In the genomic region with DNA sequence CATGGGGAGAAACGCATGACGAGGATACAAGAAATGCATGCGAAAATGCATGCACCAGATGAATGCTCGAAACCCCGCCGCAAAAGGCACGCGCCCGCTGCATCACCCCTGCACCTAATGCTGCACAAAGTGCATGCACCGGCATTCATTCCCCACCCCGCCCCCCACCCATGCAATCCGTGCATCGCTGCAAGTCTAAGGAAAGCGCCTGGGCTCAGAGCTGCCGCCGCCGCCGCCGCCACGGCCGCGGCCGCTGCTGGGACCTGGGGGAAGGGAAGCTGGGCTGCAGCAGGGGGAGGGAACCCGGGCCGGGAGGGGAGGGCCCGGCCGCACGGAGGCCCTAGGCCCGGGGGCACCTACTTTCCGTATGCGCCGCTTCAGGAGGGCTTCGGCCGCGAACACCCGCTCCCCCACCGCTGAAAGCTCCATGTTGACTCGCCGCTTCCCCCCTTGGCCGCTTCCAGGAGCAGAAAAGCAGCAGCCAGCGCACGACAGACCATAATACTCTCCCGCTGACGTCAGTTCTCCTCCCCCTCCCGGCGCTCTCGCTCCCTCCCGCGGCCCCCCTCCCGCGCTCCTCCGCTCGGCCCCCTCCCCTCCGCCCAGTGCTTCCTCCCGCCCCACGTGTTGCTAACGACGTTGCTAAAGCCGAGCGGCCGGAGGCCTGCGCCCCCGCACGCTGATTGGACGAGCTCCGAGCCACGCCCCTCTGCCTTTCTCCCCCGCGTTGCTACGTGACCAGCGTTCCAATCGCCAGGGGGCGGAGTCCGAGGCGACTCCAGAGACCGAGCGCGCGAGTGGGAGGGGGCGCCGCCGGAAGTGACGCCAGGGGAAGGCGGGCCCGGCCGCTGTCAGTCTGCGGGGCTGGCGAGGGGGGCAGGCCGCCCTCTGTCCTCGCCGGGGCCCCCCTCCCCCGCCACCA, we compare ENCODE assay signal across 1 cellular context.
A peak's percentile ranks its signal among the peaks of the same experiment; 100 is the strongest.
TF ChIP-seq lines count a peak whose summit lies in the region.

A gene (minus strand): TSS at position 508 of the 922 bp plus-strand sequence. CDS start 79 bp downstream, at position 429.

TF ChIP-seq in HEK293, 187 proteins besides CTCF, POLR2A, EP300 and RAD21 (continued from another document and continues in another):
- TF ChIP-seq ZNF132 (tag by site-specific recombination; IDR thresholded peaks at IDR 0.05; ENCODE audit: borderline replicate concordance) (no peak), ZNF394 (tag by site-specific recombination; IDR thresholded peaks at IDR 0.05; ENCODE audit: borderline replicate concordance) (peak; percentile 47; the same call in 1 of the 2 replicates), ZBTB48 (tag by site-specific recombination; IDR thresholded peaks at IDR 0.05) (no peak), ZNF785 (tag by site-specific recombination; IDR thresholded peaks at IDR 0.05) (0 out of 2 replicates have a peak, but pooled peaks have one; percentile 62), ZNF830 (tag by site-specific recombination; IDR thresholded peaks at IDR 0.05; ENCODE audit: low read depth) (no peak), GLIS1 (tag by site-specific recombination; IDR thresholded peaks at IDR 0.05) (peak; percentile 98), ZNF521 (tag by site-specific recombination; IDR thresholded peaks at IDR 0.05) (no peak), ZNF501 (tag by site-specific recombination; IDR thresholded peaks at IDR 0.05) (peak; percentile 57; the same call in 1 of the 2 replicates), ZBTB8A (tag by site-specific recombination; IDR thresholded peaks at IDR 0.05) (0 out of 2 replicates have a peak, but pooled peaks have one; percentile 36), ZNF175 (tag by site-specific recombination; IDR thresholded peaks at IDR 0.05) (no peak), ZNF510 (tag by site-specific recombination; IDR thresholded peaks at IDR 0.05; ENCODE audit: insufficient replicate concordance) (no peak), ZNF214 (tag by site-specific recombination; IDR thresholded peaks at IDR 0.05; ENCODE audit: borderline replicate concordance) (no peak), KLF10 (tag by site-specific recombination; IDR thresholded peaks at IDR 0.05) (peak; percentile 96), ZNF211 (tag by site-specific recombination; IDR thresholded peaks at IDR 0.05; ENCODE audit: low read depth) (no peak), ZNF555 (tag by site-specific recombination; conservative IDR thresholded peaks at IDR 0.05) (no peak), ZNF423 (tag by site-specific recombination; IDR thresholded peaks at IDR 0.05) (peak; percentile 48; the same call in 1 of the 2 replicates), GLI4 (tag by site-specific recombination; IDR thresholded peaks at IDR 0.05) (no peak), OVOL3 (tag by site-specific recombination; IDR thresholded peaks at IDR 0.05) (no peak), SETDB1 (IDR thresholded peaks at IDR 0.05; ENCODE audit: insufficient read length, low read length) (no peak), ZNF561 (tag by site-specific recombination; IDR thresholded peaks at IDR 0.05; ENCODE audit: borderline replicate concordance) (peak; percentile 71; the same call in 1 of the 2 replicates), ZNF677 (tag by site-specific recombination; IDR thresholded peaks at IDR 0.05) (no peak), WT1 (tag by site-specific recombination; IDR thresholded peaks at IDR 0.05) (peak; percentile 36; the same call in 1 of the 2 replicates), ZBTB1 (tag by site-specific recombination; IDR thresholded peaks at IDR 0.05) (no peak; the same call in 1 of the 2 replicates), ZNF341 (tag by site-specific recombination; IDR thresholded peaks at IDR 0.05; ENCODE audit: low read depth) (peak; percentile 93), KLF8 (tag by site-specific recombination; IDR thresholded peaks at IDR 0.05) (peak; percentile 92), ZNF76 (tag by site-specific recombination; IDR thresholded peaks at IDR 0.05; ENCODE audit: borderline replicate concordance, low read depth) (peak; percentile 49; the same call in 1 of the 2 replicates), SP7 (tag by site-specific recombination; IDR thresholded peaks at IDR 0.05) (peak; percentile 67), ZNF2 (tag by site-specific recombination; IDR thresholded peaks at IDR 0.05) (no peak; the same call in 1 of the 2 replicates), ZNF404 (tag by site-specific recombination; IDR thresholded peaks at IDR 0.05) (no peak), HOXC10 (CRISPR knock-in tag; IDR thresholded peaks at IDR 0.05) (no peak), GLI2 (tag by site-specific recombination; IDR thresholded peaks at IDR 0.05; ENCODE audit: borderline replicate concordance, low read depth) (no peak), GFI1B (tag by site-specific recombination; IDR thresholded peaks at IDR 0.05) (no peak), ZNF366 (tag by site-specific recombination; conservative IDR thresholded peaks at IDR 0.05) (peak; percentile 66), ZFP37 (tag by site-specific recombination; IDR thresholded peaks at IDR 0.05) (no peak), ZNF121 (tag by site-specific recombination; IDR thresholded peaks at IDR 0.05) (no peak), ZNF837 (tag by site-specific recombination; IDR thresholded peaks at IDR 0.05) (no peak), HOXD13 (CRISPR knock-in tag; IDR thresholded peaks at IDR 0.05; ENCODE audit: borderline replicate concordance) (no peak), ZNF324 (tag by site-specific recombination; IDR thresholded peaks at IDR 0.05) (peak; percentile 63), ZNF302 (tag by site-specific recombination; IDR thresholded peaks at IDR 0.05; ENCODE audit: low read depth) (no peak), ZNF596 (tag by site-specific recombination; IDR thresholded peaks at IDR 0.05) (no peak), ZNF184 (tag by site-specific recombination; IDR thresholded peaks at IDR 0.05) (no peak), ZNF157 (tag by site-specific recombination; IDR thresholded peaks at IDR 0.05) (no peak), ZNF48 (tag by site-specific recombination; IDR thresholded peaks at IDR 0.05) (no peak), ZNF155 (tag by site-specific recombination; IDR thresholded peaks at IDR 0.05) (no peak)
- TF ChIP-seq, protein P1, sequence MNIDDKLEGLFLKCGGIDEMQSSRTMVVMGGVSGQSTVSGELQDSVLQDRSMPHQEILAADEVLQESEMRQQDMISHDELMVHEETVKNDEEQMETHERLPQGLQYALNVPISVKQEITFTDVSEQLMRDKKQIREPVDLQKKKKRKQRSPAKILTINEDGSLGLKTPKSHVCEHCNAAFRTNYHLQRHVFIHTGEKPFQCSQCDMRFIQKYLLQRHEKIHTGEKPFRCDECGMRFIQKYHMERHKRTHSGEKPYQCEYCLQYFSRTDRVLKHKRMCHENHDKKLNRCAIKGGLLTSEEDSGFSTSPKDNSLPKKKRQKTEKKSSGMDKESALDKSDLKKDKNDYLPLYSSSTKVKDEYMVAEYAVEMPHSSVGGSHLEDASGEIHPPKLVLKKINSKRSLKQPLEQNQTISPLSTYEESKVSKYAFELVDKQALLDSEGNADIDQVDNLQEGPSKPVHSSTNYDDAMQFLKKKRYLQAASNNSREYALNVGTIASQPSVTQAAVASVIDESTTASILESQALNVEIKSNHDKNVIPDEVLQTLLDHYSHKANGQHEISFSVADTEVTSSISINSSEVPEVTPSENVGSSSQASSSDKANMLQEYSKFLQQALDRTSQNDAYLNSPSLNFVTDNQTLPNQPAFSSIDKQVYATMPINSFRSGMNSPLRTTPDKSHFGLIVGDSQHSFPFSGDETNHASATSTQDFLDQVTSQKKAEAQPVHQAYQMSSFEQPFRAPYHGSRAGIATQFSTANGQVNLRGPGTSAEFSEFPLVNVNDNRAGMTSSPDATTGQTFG (tag by site-specific recombination; IDR thresholded peaks at IDR 0.05; ENCODE audit: borderline replicate concordance), result no peak
- TF ChIP-seq, protein P2, sequence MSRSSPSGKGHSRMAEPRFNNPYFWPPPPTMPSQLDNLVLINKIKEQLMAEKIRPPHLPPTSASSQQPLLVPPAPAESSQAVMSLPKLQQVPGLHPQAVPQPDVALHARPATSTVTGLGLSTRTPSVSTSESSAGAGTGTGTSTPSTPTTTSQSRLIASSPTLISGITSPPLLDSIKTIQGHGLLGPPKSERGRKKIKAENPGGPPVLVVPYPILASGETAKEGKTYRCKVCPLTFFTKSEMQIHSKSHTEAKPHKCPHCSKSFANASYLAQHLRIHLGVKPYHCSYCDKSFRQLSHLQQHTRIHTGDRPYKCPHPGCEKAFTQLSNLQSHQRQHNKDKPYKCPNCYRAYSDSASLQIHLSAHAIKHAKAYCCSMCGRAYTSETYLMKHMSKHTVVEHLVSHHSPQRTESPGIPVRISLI (tag by site-specific recombination; IDR thresholded peaks at IDR 0.05), result no peak
- TF ChIP-seq, protein P3, sequence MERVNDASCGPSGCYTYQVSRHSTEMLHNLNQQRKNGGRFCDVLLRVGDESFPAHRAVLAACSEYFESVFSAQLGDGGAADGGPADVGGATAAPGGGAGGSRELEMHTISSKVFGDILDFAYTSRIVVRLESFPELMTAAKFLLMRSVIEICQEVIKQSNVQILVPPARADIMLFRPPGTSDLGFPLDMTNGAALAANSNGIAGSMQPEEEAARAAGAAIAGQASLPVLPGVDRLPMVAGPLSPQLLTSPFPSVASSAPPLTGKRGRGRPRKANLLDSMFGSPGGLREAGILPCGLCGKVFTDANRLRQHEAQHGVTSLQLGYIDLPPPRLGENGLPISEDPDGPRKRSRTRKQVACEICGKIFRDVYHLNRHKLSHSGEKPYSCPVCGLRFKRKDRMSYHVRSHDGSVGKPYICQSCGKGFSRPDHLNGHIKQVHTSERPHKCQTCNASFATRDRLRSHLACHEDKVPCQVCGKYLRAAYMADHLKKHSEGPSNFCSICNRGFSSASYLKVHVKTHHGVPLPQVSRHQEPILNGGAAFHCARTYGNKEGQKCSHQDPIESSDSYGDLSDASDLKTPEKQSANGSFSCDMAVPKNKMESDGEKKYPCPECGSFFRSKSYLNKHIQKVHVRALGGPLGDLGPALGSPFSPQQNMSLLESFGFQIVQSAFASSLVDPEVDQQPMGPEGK (tag by site-specific recombination; IDR thresholded peaks at IDR 0.05), result peak; percentile 99
- TF ChIP-seq, protein P4, sequence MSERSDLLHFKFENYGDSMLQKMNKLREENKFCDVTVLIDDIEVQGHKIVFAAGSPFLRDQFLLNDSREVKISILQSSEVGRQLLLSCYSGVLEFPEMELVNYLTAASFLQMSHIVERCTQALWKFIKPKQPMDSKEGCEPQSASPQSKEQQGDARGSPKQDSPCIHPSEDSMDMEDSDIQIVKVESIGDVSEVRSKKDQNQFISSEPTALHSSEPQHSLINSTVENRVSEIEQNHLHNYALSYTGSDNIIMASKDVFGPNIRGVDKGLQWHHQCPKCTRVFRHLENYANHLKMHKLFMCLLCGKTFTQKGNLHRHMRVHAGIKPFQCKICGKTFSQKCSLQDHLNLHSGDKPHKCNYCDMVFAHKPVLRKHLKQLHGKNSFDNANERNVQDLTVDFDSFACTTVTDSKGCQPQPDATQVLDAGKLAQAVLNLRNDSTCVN (tag by site-specific recombination; optimal IDR thresholded peaks at IDR 0.05), result peak; percentile 73
- TF ChIP-seq, protein P5, sequence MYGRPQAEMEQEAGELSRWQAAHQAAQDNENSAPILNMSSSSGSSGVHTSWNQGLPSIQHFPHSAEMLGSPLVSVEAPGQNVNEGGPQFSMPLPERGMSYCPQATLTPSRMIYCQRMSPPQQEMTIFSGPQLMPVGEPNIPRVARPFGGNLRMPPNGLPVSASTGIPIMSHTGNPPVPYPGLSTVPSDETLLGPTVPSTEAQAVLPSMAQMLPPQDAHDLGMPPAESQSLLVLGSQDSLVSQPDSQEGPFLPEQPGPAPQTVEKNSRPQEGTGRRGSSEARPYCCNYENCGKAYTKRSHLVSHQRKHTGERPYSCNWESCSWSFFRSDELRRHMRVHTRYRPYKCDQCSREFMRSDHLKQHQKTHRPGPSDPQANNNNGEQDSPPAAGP (tag by site-specific recombination; IDR thresholded peaks at IDR 0.05), result peak; percentile 67; the same call in 1 of the 2 replicates
- TF ChIP-seq, protein P6, sequence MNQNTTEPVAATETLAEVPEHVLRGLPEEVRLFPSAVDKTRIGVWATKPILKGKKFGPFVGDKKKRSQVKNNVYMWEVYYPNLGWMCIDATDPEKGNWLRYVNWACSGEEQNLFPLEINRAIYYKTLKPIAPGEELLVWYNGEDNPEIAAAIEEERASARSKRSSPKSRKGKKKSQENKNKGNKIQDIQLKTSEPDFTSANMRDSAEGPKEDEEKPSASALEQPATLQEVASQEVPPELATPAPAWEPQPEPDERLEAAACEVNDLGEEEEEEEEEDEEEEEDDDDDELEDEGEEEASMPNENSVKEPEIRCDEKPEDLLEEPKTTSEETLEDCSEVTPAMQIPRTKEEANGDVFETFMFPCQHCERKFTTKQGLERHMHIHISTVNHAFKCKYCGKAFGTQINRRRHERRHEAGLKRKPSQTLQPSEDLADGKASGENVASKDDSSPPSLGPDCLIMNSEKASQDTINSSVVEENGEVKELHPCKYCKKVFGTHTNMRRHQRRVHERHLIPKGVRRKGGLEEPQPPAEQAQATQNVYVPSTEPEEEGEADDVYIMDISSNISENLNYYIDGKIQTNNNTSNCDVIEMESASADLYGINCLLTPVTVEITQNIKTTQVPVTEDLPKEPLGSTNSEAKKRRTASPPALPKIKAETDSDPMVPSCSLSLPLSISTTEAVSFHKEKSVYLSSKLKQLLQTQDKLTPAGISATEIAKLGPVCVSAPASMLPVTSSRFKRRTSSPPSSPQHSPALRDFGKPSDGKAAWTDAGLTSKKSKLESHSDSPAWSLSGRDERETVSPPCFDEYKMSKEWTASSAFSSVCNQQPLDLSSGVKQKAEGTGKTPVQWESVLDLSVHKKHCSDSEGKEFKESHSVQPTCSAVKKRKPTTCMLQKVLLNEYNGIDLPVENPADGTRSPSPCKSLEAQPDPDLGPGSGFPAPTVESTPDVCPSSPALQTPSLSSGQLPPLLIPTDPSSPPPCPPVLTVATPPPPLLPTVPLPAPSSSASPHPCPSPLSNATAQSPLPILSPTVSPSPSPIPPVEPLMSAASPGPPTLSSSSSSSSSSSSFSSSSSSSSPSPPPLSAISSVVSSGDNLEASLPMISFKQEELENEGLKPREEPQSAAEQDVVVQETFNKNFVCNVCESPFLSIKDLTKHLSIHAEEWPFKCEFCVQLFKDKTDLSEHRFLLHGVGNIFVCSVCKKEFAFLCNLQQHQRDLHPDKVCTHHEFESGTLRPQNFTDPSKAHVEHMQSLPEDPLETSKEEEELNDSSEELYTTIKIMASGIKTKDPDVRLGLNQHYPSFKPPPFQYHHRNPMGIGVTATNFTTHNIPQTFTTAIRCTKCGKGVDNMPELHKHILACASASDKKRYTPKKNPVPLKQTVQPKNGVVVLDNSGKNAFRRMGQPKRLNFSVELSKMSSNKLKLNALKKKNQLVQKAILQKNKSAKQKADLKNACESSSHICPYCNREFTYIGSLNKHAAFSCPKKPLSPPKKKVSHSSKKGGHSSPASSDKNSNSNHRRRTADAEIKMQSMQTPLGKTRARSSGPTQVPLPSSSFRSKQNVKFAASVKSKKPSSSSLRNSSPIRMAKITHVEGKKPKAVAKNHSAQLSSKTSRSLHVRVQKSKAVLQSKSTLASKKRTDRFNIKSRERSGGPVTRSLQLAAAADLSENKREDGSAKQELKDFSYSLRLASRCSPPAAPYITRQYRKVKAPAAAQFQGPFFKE (tag by site-specific recombination; IDR thresholded peaks at IDR 0.05; ENCODE audit: borderline replicate concordance), result no peak
